ENCODE assay signal across 1 cellular context in genomic region chr12:15679146-15679545, GRCh38.
TF ChIP-seq lines count a peak whose summit lies in the region.

No MANE protein-coding gene starts in this region.

TF ChIP-seq in IMR-90, 13 proteins besides CTCF, POLR2A, EP300 and RAD21 (continued from another document):
- no peak for TF ChIP-seq SMC3 (IDR thresholded peaks at IDR 0.05; ENCODE audit: low read depth, low read length)
